Comparison of ENCODE assay signal across 1 cellular context in genomic region chr2:231701456-231702373, GRCh38.
TF ChIP-seq lines count a peak whose summit lies in the region.

No MANE protein-coding gene starts in this region.

TF ChIP-seq in HepG2, 621 proteins besides CTCF, POLR2A, EP300 and RAD21 (continued from another document and continues in another):
- TF ChIP-seq ZNF710 (CRISPR knock-in tag; IDR thresholded peaks at IDR 0.05; ENCODE audit: borderline replicate concordance) (no peak), PRDM15 (CRISPR knock-in tag; IDR thresholded peaks at IDR 0.05) (no peak), SP1 (IDR thresholded peaks at IDR 0.05) (no peak), SP1 (CRISPR knock-in tag; IDR thresholded peaks at IDR 0.05) (no peak), ZNF34 (CRISPR knock-in tag; IDR thresholded peaks at IDR 0.05; ENCODE audit: borderline replicate concordance) (no peak), KLF11 (CRISPR knock-in tag; IDR thresholded peaks at IDR 0.05) (no peak), KLF9 (CRISPR knock-in tag; IDR thresholded peaks at IDR 0.05; ENCODE audit: low read depth) (0 out of 2 replicates have a peak, but pooled peaks have one; percentile 27), ZNF234 (CRISPR knock-in tag; conservative IDR thresholded peaks at IDR 0.05) (peak; percentile 26; the same call in 1 of the 2 replicates), ZNF460 (CRISPR knock-in tag; IDR thresholded peaks at IDR 0.05; ENCODE audit: borderline replicate concordance) (no peak), IRF2 (CRISPR knock-in tag; IDR thresholded peaks at IDR 0.05) (peak; percentile 44), ZNF30 (CRISPR knock-in tag; IDR thresholded peaks at IDR 0.05) (0 out of 2 replicates have a peak, but pooled peaks have one; percentile 70), ZNF709 (CRISPR knock-in tag; IDR thresholded peaks at IDR 0.05) (peak; percentile 60; the same call in 1 of the 2 replicates), IRX3 (CRISPR knock-in tag; IDR thresholded peaks at IDR 0.05; ENCODE audit: borderline replicate concordance, low read depth) (peak; percentile 67; the same call in 1 of the 2 replicates), SIN3B (IDR thresholded peaks at IDR 0.05; ENCODE audit: low read length) (no peak), SP140L (CRISPR knock-in tag; IDR thresholded peaks at IDR 0.05; ENCODE audit: borderline replicate concordance) (no peak), ZNF616 (CRISPR knock-in tag; IDR thresholded peaks at IDR 0.05; ENCODE audit: low read depth) (peak; percentile 65; the same call in 1 of the 2 replicates), HMG20A (CRISPR knock-in tag; IDR thresholded peaks at IDR 0.05; ENCODE audit: borderline replicate concordance) (no peak), ZNF549 (CRISPR knock-in tag; IDR thresholded peaks at IDR 0.05) (no peak), CREM (IDR thresholded peaks at IDR 0.05) (peak; percentile 50; the same call in 1 of the 2 replicates), CREM (CRISPR knock-in tag; IDR thresholded peaks at IDR 0.05) (peak; percentile 13; the same call in 1 of the 2 replicates), HES4 (CRISPR knock-in tag; IDR thresholded peaks at IDR 0.05; ENCODE audit: borderline replicate concordance) (peak; percentile 86), ZNF891 (CRISPR knock-in tag; IDR thresholded peaks at IDR 0.05) (peak; percentile 61; the same call in 1 of the 2 replicates), RFXAP (CRISPR knock-in tag; IDR thresholded peaks at IDR 0.05; ENCODE audit: borderline replicate concordance) (0 out of 2 replicates have a peak, but pooled peaks have one; percentile 14), MXD4 (CRISPR knock-in tag; IDR thresholded peaks at IDR 0.05) (no peak), KMT2B (CRISPR knock-in tag; IDR thresholded peaks at IDR 0.05) (0 out of 2 replicates have a peak, but pooled peaks have one; percentile 32), HOXA9 (CRISPR knock-in tag; IDR thresholded peaks at IDR 0.05; ENCODE audit: borderline replicate concordance) (no peak), ZSCAN9 (CRISPR knock-in tag; IDR thresholded peaks at IDR 0.05; ENCODE audit: borderline replicate concordance) (peak; percentile 43; the same call in 1 of the 2 replicates), CCDC6 (CRISPR knock-in tag; IDR thresholded peaks at IDR 0.05) (peak; percentile 51; the same call in 1 of the 2 replicates), SP5 (CRISPR knock-in tag; IDR thresholded peaks at IDR 0.05; ENCODE audit: borderline replicate concordance, low read depth) (peak; percentile 35; the same call in 1 of the 2 replicates), ZNF781 (CRISPR knock-in tag; IDR thresholded peaks at IDR 0.05; ENCODE audit: borderline replicate concordance, not compliant biosample characterization) (peak; percentile 38), XRCC5 (optimal IDR thresholded peaks at IDR 0.05; ENCODE audit: low read length) (peak; percentile 45)
- TF ChIP-seq, protein P1, sequence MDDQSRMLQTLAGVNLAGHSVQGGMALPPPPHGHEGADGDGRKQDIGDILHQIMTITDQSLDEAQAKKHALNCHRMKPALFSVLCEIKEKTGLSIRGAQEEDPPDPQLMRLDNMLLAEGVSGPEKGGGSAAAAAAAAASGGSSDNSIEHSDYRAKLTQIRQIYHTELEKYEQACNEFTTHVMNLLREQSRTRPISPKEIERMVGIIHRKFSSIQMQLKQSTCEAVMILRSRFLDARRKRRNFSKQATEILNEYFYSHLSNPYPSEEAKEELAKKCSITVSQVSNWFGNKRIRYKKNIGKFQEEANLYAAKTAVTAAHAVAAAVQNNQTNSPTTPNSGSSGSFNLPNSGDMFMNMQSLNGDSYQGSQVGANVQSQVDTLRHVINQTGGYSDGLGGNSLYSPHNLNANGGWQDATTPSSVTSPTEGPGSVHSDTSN (CRISPR knock-in tag; IDR thresholded peaks at IDR 0.05; ENCODE audit: borderline replicate concordance): no peak
- TF ChIP-seq, protein P2, sequence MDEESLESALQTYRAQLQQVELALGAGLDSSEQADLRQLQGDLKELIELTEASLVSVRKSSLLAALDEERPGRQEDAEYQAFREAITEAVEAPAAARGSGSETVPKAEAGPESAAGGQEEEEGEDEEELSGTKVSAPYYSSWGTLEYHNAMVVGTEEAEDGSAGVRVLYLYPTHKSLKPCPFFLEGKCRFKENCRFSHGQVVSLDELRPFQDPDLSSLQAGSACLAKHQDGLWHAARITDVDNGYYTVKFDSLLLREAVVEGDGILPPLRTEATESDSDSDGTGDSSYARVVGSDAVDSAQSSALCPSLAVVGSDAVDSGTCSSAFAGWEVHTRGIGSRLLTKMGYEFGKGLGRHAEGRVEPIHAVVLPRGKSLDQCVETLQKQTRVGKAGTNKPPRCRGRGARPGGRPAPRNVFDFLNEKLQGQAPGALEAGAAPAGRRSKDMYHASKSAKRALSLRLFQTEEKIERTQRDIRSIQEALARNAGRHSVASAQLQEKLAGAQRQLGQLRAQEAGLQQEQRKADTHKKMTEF (CRISPR knock-in tag; IDR thresholded peaks at IDR 0.05): peak; percentile 82; the same call in 1 of the 2 replicates
- TF ChIP-seq, protein P3, sequence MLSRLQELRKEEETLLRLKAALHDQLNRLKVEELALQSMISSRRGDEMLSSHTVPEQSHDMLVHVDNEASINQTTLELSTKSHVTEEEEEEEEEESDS (CRISPR knock-in tag; IDR thresholded peaks at IDR 0.05; ENCODE audit: borderline replicate concordance): peak; percentile 65; the same call in 1 of the 2 replicates
- TF ChIP-seq, protein P4, sequence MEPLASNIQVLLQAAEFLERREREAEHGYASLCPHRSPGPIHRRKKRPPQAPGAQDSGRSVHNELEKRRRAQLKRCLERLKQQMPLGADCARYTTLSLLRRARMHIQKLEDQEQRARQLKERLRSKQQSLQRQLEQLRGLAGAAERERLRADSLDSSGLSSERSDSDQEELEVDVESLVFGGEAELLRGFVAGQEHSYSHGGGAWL (CRISPR knock-in tag; IDR thresholded peaks at IDR 0.05): no peak
- TF ChIP-seq, protein P5, sequence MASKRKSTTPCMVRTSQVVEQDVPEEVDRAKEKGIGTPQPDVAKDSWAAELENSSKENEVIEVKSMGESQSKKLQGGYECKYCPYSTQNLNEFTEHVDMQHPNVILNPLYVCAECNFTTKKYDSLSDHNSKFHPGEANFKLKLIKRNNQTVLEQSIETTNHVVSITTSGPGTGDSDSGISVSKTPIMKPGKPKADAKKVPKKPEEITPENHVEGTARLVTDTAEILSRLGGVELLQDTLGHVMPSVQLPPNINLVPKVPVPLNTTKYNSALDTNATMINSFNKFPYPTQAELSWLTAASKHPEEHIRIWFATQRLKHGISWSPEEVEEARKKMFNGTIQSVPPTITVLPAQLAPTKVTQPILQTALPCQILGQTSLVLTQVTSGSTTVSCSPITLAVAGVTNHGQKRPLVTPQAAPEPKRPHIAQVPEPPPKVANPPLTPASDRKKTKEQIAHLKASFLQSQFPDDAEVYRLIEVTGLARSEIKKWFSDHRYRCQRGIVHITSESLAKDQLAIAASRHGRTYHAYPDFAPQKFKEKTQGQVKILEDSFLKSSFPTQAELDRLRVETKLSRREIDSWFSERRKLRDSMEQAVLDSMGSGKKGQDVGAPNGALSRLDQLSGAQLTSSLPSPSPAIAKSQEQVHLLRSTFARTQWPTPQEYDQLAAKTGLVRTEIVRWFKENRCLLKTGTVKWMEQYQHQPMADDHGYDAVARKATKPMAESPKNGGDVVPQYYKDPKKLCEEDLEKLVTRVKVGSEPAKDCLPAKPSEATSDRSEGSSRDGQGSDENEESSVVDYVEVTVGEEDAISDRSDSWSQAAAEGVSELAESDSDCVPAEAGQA (IDR thresholded peaks at IDR 0.05; ENCODE audit: low read depth): peak; percentile 35; the same call in 1 of the 2 replicates
- TF ChIP-seq, protein P5 (CRISPR knock-in tag; IDR thresholded peaks at IDR 0.05; ENCODE audit: borderline replicate concordance): no peak
- TF ChIP-seq, protein P6, sequence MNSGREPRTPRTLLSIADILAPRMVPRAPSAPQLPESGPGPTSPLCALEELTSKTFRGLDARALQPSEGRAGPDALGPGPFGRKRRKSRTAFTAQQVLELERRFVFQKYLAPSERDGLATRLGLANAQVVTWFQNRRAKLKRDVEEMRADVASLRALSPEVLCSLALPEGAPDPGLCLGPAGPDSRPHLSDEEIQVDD (CRISPR knock-in tag; IDR thresholded peaks at IDR 0.05; ENCODE audit: borderline replicate concordance): 0 out of 2 replicates have a peak, but pooled peaks have one; percentile 24
- TF ChIP-seq, protein P7, sequence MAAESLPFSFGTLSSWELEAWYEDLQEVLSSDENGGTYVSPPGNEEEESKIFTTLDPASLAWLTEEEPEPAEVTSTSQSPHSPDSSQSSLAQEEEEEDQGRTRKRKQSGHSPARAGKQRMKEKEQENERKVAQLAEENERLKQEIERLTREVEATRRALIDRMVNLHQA (CRISPR knock-in tag; IDR thresholded peaks at IDR 0.05): no peak
